In the genomic region with DNA sequence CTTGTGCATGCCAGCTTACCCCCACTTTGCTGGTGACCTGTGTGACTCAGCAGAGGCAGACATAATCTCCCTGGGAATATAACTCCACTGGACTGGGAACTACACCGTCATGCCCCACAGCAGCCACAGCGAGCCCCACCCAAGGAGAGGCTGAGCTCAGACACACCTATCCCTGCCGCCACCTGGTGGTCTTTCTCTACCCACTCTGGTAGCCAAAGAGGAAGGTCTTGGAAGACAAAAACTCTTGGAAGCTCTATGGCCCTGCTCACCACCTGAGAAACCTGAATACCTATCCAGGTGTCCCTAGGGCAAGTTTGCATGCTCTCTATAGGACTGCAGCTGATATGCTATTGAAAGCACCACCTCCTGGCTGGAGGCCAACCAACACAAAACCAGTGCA, we compare ENCODE assay signal across 38 cellular contexts. TPM values are rescaled to one million over a fixed set of nuclear protein-coding genes. Genes with fewer than 3 reads are reported as not detected.
"Had no signal": no experiment of that assay in that cellular context is flagged by ENCODE, and none has a peak within 500 bp of the region (broad histone marks: within the 10 kb centered on the region; RNA-seq: fewer than 3 reads in every experiment).

No MANE protein-coding gene starts in this region.

- DNase-seq: activated CD4-positive, alpha-beta memory T cell treated with anti-CD3 and anti-CD28 coated beads for 36 hours; activated CD4-positive, alpha-beta T cell treated with anti-CD3 and anti-CD28 coated beads for 36 hours; activated CD4-positive, alpha-beta T cell treated with anti-CD3 and anti-CD28 coated beads, Interleukin-2, amount 10 ng/mL, durations not matched to agents 24 days and 14 days; activated CD4-positive, CD25-positive, alpha-beta regulatory T cell; activated CD4-positive, CD25-positive, alpha-beta regulatory T cell treated with anti-CD3 and anti-CD28 coated beads, Interleukin-2, amount 50 U/mL, for 72 hours; activated CD8-positive, alpha-beta memory T cell treated with anti-CD3 and anti-CD28 coated beads, Interleukin-2, amount 10 ng/mL, durations not matched to agents 7 days and 5 days; activated CD8-positive, alpha-beta memory T cell treated with anti-CD3 and anti-CD28 coated beads, Interleukin-2, amount 50 U/mL, for 4 hours; activated CD8-positive, alpha-beta T cell treated with anti-CD3 and anti-CD28 coated beads, Interleukin-2, amount 10 ng/mL, durations not matched to agents 7 days and 5 days; activated effector memory CD4-positive, alpha-beta T cell treated with anti-CD3 and anti-CD28 coated beads, Interleukin-2, amount 50 U/mL, for 16 hours; activated naive CD4-positive, alpha-beta T cell treated with anti-CD3 and anti-CD28 coated beads for 36 hours; activated naive CD8-positive, alpha-beta T cell treated with anti-CD3 and anti-CD28 coated beads for 36 hours; activated naive CD8-positive, alpha-beta T cell treated with anti-CD3 and anti-CD28 coated beads, Interleukin-2, amount 50 U/mL, for 24 hours; activated T-cell treated with anti-CD3 and anti-CD28 coated beads, Interleukin-2, amount 50 U/mL, for 1 hour; activated T-cell treated with anti-CD3 and anti-CD28 coated beads, Interleukin-2, amount 50 U/mL, for 48 hours; adrenal gland; amygdala; central memory CD4-positive, alpha-beta T cell; cerebellar nuclear complex; colonic mucosa; effector memory CD4-positive, alpha-beta T cell; erythroblast; foreskin keratinocyte; gastrocnemius medialis; glutamatergic neuron; heart left ventricle; hypothalamus; T-helper 2 cell; WERI-Rb-1 had no signal

- H3K4me1 Mint-ChIP-seq: activated CD4-positive, alpha-beta T cell treated with anti-CD3 and anti-CD28 coated beads for 36 hours; activated CD4-positive, alpha-beta T cell treated with anti-CD3 and anti-CD28 coated beads, Interleukin-2, amount 10 ng/mL, durations not matched to agents 24 days and 14 days; activated CD8-positive, alpha-beta memory T cell treated with anti-CD3 and anti-CD28 coated beads, Interleukin-2, amount 10 ng/mL, durations not matched to agents 7 days and 5 days; activated naive CD4-positive, alpha-beta T cell treated with anti-CD3 and anti-CD28 coated beads, Interleukin-2, amount 50 U/mL, for 24 hours; activated naive CD8-positive, alpha-beta T cell treated with anti-CD3 and anti-CD28 coated beads for 36 hours; activated naive CD8-positive, alpha-beta T cell treated with anti-CD3 and anti-CD28 coated beads, Interleukin-2, amount 50 U/mL, for 24 hours; brain had no signal

- H3K4me3 Mint-ChIP-seq: activated CD4-positive, alpha-beta memory T cell treated with anti-CD3 and anti-CD28 coated beads for 36 hours; activated CD4-positive, alpha-beta T cell treated with anti-CD3 and anti-CD28 coated beads for 36 hours; activated CD4-positive, alpha-beta T cell treated with anti-CD3 and anti-CD28 coated beads, Interleukin-2, amount 10 ng/mL, durations not matched to agents 24 days and 14 days; activated CD8-positive, alpha-beta memory T cell treated with anti-CD3 and anti-CD28 coated beads, Interleukin-2, amount 10 ng/mL, durations not matched to agents 7 days and 5 days; activated CD8-positive, alpha-beta T cell treated with anti-CD3 and anti-CD28 coated beads, Interleukin-2, amount 10 ng/mL, durations not matched to agents 7 days and 5 days; activated naive CD4-positive, alpha-beta T cell treated with anti-CD3 and anti-CD28 coated beads for 36 hours; activated naive CD4-positive, alpha-beta T cell treated with anti-CD3 and anti-CD28 coated beads, Interleukin-2, amount 50 U/mL, for 24 hours; activated naive CD8-positive, alpha-beta T cell treated with anti-CD3 and anti-CD28 coated beads for 36 hours; activated naive CD8-positive, alpha-beta T cell treated with anti-CD3 and anti-CD28 coated beads, Interleukin-2, amount 50 U/mL, for 24 hours; activated T-helper 1 cell treated with anti-CD3 and anti-CD28 coated beads, Interleukin-12 subunit alpha, Interleukin-12 subunit beta, Interleukin-2, Interleukin-4 antibody, amounts not matched to agents 30 ng/mL and 10 ng/mL and 1 ng/mL, durations not matched to agents 14 hours and 24 hours and 36 hours; brain had no signal

- H3K9me3 ChIP-seq: adrenal gland, ascending aorta, breast epithelium, colonic mucosa, gastrocnemius medialis had no signal

- H3K4me1 ChIP-seq: adrenal gland, ascending aorta, breast epithelium, colonic mucosa, esophagus muscularis mucosa, foreskin keratinocyte, gastrocnemius medialis, heart left ventricle had no signal

- H3K36me3 ChIP-seq: adrenal gland, ascending aorta, breast epithelium, cardiac muscle cell, colonic mucosa, esophagus muscularis mucosa, gastrocnemius medialis, heart left ventricle, WERI-Rb-1 had no signal

- H3K36me3 Mint-ChIP-seq: activated CD4-positive, alpha-beta memory T cell treated with anti-CD3 and anti-CD28 coated beads for 36 hours; activated CD8-positive, alpha-beta memory T cell treated with anti-CD3 and anti-CD28 coated beads, Interleukin-2, amount 10 ng/mL, durations not matched to agents 7 days and 5 days; activated naive CD4-positive, alpha-beta T cell treated with anti-CD3 and anti-CD28 coated beads, Interleukin-2, amount 50 U/mL, for 24 hours; activated naive CD8-positive, alpha-beta T cell treated with anti-CD3 and anti-CD28 coated beads for 36 hours had no signal

- H3K4me3 ChIP-seq: adrenal gland, ascending aorta, breast epithelium, cardiac muscle cell, colonic mucosa, esophagus muscularis mucosa, gastrocnemius medialis, heart left ventricle had no signal

- H3K27me3 Mint-ChIP-seq: activated CD4-positive, alpha-beta memory T cell treated with anti-CD3 and anti-CD28 coated beads for 36 hours; activated CD8-positive, alpha-beta memory T cell treated with anti-CD3 and anti-CD28 coated beads, Interleukin-2, amount 10 ng/mL, durations not matched to agents 7 days and 5 days had no signal

- H3K9me3 Mint-ChIP-seq: activated T-helper 1 cell treated with anti-CD3 and anti-CD28 coated beads, Interleukin-12 subunit alpha, Interleukin-12 subunit beta, Interleukin-2, Interleukin-4 antibody, amounts not matched to agents 30 ng/mL and 10 ng/mL and 1 ng/mL, durations not matched to agents 14 hours and 24 hours and 36 hours; activated T-helper 2 cell treated with anti-CD3 and anti-CD28 coated beads, Interferon-gamma antibody, Interleukin-2, Interleukin-4, amounts not matched to agents 10 μg/mL and 5 μg/mL and 100 μg/mL, durations not matched to agents 14 hours and 24 hours and 36 hours had no signal

- H3K27me3 ChIP-seq: adrenal gland, ascending aorta, breast epithelium, cardiac muscle cell, colonic mucosa, esophagus muscularis mucosa, foreskin keratinocyte, gastrocnemius medialis, heart left ventricle had no signal

- H3K27ac ChIP-seq: adrenal gland, ascending aorta, breast epithelium, cardiac muscle cell, colonic mucosa, esophagus muscularis mucosa, foreskin keratinocyte, gastrocnemius medialis, heart left ventricle, WERI-Rb-1 had no signal

- H3K27ac Mint-ChIP-seq: activated CD4-positive, alpha-beta memory T cell treated with anti-CD3 and anti-CD28 coated beads for 36 hours; activated CD4-positive, alpha-beta T cell treated with anti-CD3 and anti-CD28 coated beads for 36 hours; activated CD4-positive, alpha-beta T cell treated with anti-CD3 and anti-CD28 coated beads, Interleukin-2, amount 10 ng/mL, durations not matched to agents 24 days and 14 days; activated CD8-positive, alpha-beta memory T cell treated with anti-CD3 and anti-CD28 coated beads, Interleukin-2, amount 10 ng/mL, durations not matched to agents 7 days and 5 days; activated CD8-positive, alpha-beta T cell treated with anti-CD3 and anti-CD28 coated beads, Interleukin-2, amount 10 ng/mL, durations not matched to agents 7 days and 5 days; activated naive CD4-positive, alpha-beta T cell treated with anti-CD3 and anti-CD28 coated beads for 36 hours; activated naive CD4-positive, alpha-beta T cell treated with anti-CD3 and anti-CD28 coated beads, Interleukin-2, amount 50 U/mL, for 24 hours; activated naive CD8-positive, alpha-beta T cell treated with anti-CD3 and anti-CD28 coated beads for 36 hours; activated naive CD8-positive, alpha-beta T cell treated with anti-CD3 and anti-CD28 coated beads, Interleukin-2, amount 50 U/mL, for 24 hours; activated T-helper 1 cell treated with anti-CD3 and anti-CD28 coated beads, Interleukin-12 subunit alpha, Interleukin-12 subunit beta, Interleukin-2, Interleukin-4 antibody, amounts not matched to agents 30 ng/mL and 10 ng/mL and 1 ng/mL, durations not matched to agents 14 hours and 24 hours and 36 hours; activated T-helper 2 cell treated with anti-CD3 and anti-CD28 coated beads, Interferon-gamma antibody, Interleukin-2, Interleukin-4, amounts not matched to agents 10 μg/mL and 5 μg/mL and 100 μg/mL, durations not matched to agents 14 hours and 24 hours and 36 hours; brain had no signal

RNA-seq across cellular contexts. Expression of a gene that starts 48.1 kb away (rescaled TPM):
- total RNA-seq: activated CD4-positive, alpha-beta memory T cell treated with anti-CD3 and anti-CD28 coated beads for 36 hours; activated CD4-positive, alpha-beta T cell treated with anti-CD3 and anti-CD28 coated beads for 36 hours; activated CD4-positive, alpha-beta T cell treated with anti-CD3 and anti-CD28 coated beads, Interleukin-2, amount 10 ng/mL, durations not matched to agents 24 days and 14 days; activated CD8-positive, alpha-beta memory T cell treated with anti-CD3 and anti-CD28 coated beads for 36 hours; activated CD8-positive, alpha-beta T cell treated with anti-CD3 and anti-CD28 coated beads, Interleukin-2, amount 10 ng/mL, durations not matched to agents 7 days and 5 days; activated naive CD4-positive, alpha-beta T cell treated with anti-CD3 and anti-CD28 coated beads for 36 hours; activated T-helper 1 cell treated with anti-CD3 and anti-CD28 coated beads, Interleukin-12 subunit alpha, Interleukin-12 subunit beta, Interleukin-2, Interleukin-4 antibody, amounts not matched to agents 30 ng/mL and 10 ng/mL and 1 ng/mL, durations not matched to agents 14 hours and 24 hours and 36 hours; activated T-helper 2 cell treated with anti-CD3 and anti-CD28 coated beads, Interferon-gamma antibody, Interleukin-2, Interleukin-4, amounts not matched to agents 10 μg/mL and 5 μg/mL and 100 μg/mL, durations not matched to agents 14 hours and 24 hours and 36 hours; ascending aorta; dermis microvascular lymphatic vessel endothelial cell; foreskin keratinocyte had no signal
- polyA plus RNA-seq: foreskin keratinocyte, heart left ventricle had no signal
